In the genomic region with DNA sequence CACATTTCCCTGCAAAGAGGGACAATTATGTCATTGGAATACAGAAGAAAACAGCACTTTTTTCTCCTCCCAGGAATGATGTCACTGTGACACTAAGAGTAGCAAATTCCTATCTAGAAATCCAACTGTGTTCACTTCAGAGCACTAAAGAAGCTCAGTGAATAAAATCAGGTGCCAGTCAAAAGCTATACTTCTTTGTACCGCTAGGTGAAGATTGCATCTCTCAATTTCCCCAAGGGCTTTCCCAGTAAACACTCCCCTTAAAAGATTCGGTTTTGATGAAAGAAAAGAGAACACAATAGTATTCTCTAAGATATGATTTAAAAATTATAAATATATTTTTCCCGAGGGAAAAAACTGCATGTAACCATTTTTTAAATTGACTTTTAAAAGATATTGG, we compare ENCODE assay signal across 10 cellular contexts.
DNase-seq lines count a peak whose midpoint lies in the region; ATAC-seq, FAIRE-seq and TF ChIP-seq lines count a peak whose summit lies in the region.
"Had no signal": no experiment of that assay in that cellular context is flagged by ENCODE, and none has a peak within 500 bp of the region (broad histone marks: within the 10 kb centered on the region; RNA-seq: fewer than 3 reads in every experiment).

No MANE protein-coding gene starts in this region.

- H3K4me1 ChIP-seq in left ventricle myocardium inferior (no peaks in the 10 kb centered on the region), right atrium auricular region (no peaks in the 10 kb centered on the region), upper lobe of left lung (no peaks in the 10 kb centered on the region)

- FAIRE-seq in colon (lab: Jason Lieb, UNC): peak; percentile 38
- FAIRE-seq: islet of Langerhans had no signal

- H3K4me3 ChIP-seq in left ventricle myocardium inferior: no peak overlapping the region
- H3K4me3 ChIP-seq in right atrium auricular region: no peak overlapping the region
- H3K4me3 ChIP-seq in upper lobe of left lung: no peak overlapping the region

- ATAC-seq in upper lobe of left lung (ENCODE audit: low FRiP score in 2 of 2): no peak

- no peak for TF ChIP-seq POLR2A in upper lobe of left lung (IDR thresholded peaks at IDR 0.05)

- TF ChIP-seq CTCF in left ventricle myocardium inferior (IDR thresholded peaks at IDR 0.05; ENCODE audit: borderline replicate concordance): peak; percentile 14
- peak in 1 of 2 donors; percentile 33 for TF ChIP-seq CTCF in right atrium auricular region (IDR thresholded peaks at IDR 0.05)
- TF ChIP-seq CTCF in type B pancreatic cell (conservative IDR thresholded peaks at IDR 0.05): peak; percentile 64
- TF ChIP-seq CTCF in upper lobe of left lung (IDR thresholded peaks at IDR 0.05): no peak

- no peak for TF ChIP-seq EP300 in upper lobe of left lung (IDR thresholded peaks at IDR 0.05)

- no peaks in the 10 kb centered on the region for H3K27me3 Mint-ChIP-seq in type B pancreatic cell
- peaks cover 0 to 3% (median 0%) of the 10 kb centered on the region in 3 donors for H3K27me3 Mint-ChIP-seq in immature natural killer cell (ENCODE audit: low read depth in 3 of 3)

- no peaks in the 10 kb centered on the region for H3K9me3 ChIP-seq in left ventricle myocardium inferior (replicated peaks)
- H3K9me3 ChIP-seq in right atrium auricular region: no peaks in the 10 kb centered on the region
- H3K9me3 ChIP-seq in upper lobe of left lung: no peaks in the 10 kb centered on the region

- H3K27me3 ChIP-seq in left ventricle myocardium inferior (ENCODE audit: low read depth) (no peaks in the 10 kb centered on the region), right atrium auricular region (no peaks in the 10 kb centered on the region), upper lobe of left lung (no peaks in the 10 kb centered on the region)

- H3K9me3 Mint-ChIP-seq in type B pancreatic cell (no peaks in the 10 kb centered on the region), immature natural killer cell (no peaks in the 10 kb centered on the region)
- H3K9me3 Mint-ChIP-seq: T-helper 1 cell treated with Interleukin-12 subunit alpha and Interleukin-12 subunit beta and Interleukin-4 antibody, amounts not matched to agents 30 μg/mL and 1 μg/mL, for 36 hours had no signal

- no peak for DNase-seq in left ventricle myocardium inferior
- no peak for DNase-seq in right atrium auricular region (ENCODE audit: low spot score)
- DNase-seq in NAMALWA (ENCODE audit: low spot score): peak; percentile 26
- DNase-seq in type B pancreatic cell (ENCODE audit: extremely low spot score, unreplicated experiment): no peak
- DNase-seq in SKM-1 treated with dmso at 0.1 percent for 144 hours (lab: John Stamatoyannopoulos, UW; ENCODE audit: unreplicated experiment): no peak
- DNase-seq in upper lobe of left lung: no peak
- no peak for DNase-seq in immature natural killer cell

- H3K4me1 Mint-ChIP-seq in type B pancreatic cell (ENCODE audit: unreplicated experiment): no peaks in the 10 kb centered on the region
- no peaks in the 10 kb centered on the region for H3K4me1 Mint-ChIP-seq in immature natural killer cell

- no peak overlapping the region for H3K27ac ChIP-seq in left ventricle myocardium inferior (replicated peaks)
- no peak overlapping the region for H3K27ac ChIP-seq in right atrium auricular region
- H3K27ac ChIP-seq in upper lobe of left lung: no peak overlapping the region

- H3K27ac Mint-ChIP-seq in type B pancreatic cell: no peak overlapping the region
- H3K27ac Mint-ChIP-seq in immature natural killer cell: no peak overlapping the region
- H3K27ac Mint-ChIP-seq: T-helper 1 cell treated with Interleukin-12 subunit alpha and Interleukin-12 subunit beta and Interleukin-4 antibody, amounts not matched to agents 30 μg/mL and 1 μg/mL, for 36 hours had no signal

- intact Hi-C loops in left ventricle myocardium inferior (cut with micrococcal nuclease): no loop called here

- H3K36me3 Mint-ChIP-seq in type B pancreatic cell (no peaks in the 10 kb centered on the region), immature natural killer cell (no peaks in the 10 kb centered on the region)

- WGBS in upper lobe of left lung, 2 donors: 37 to 68% methylated on average over 3 of the region's 3 CpGs

- no peaks in the 10 kb centered on the region for H3K36me3 ChIP-seq in left ventricle myocardium inferior
- no peaks in the 10 kb centered on the region for H3K36me3 ChIP-seq in right atrium auricular region
- no peaks in the 10 kb centered on the region for H3K36me3 ChIP-seq in upper lobe of left lung

- no peak overlapping the region for H3K4me3 Mint-ChIP-seq in type B pancreatic cell
- no peak overlapping the region for H3K4me3 Mint-ChIP-seq in immature natural killer cell
- H3K4me3 Mint-ChIP-seq: T-helper 1 cell treated with Interleukin-12 subunit alpha and Interleukin-12 subunit beta and Interleukin-4 antibody, amounts not matched to agents 30 μg/mL and 1 μg/mL, for 36 hours had no signal

Comparison
In these comparisons a context has a peak if more than half of its experiments do, and no peak if none do; other contexts are left out.
1. CTCF ChIP-seq: peak in left ventricle myocardium inferior (single experiment) and type B pancreatic cell (single experiment); none in upper lobe of left lung (0 of 6).